Comparison of ENCODE assay signal across 24 cellular contexts in the genomic region with DNA sequence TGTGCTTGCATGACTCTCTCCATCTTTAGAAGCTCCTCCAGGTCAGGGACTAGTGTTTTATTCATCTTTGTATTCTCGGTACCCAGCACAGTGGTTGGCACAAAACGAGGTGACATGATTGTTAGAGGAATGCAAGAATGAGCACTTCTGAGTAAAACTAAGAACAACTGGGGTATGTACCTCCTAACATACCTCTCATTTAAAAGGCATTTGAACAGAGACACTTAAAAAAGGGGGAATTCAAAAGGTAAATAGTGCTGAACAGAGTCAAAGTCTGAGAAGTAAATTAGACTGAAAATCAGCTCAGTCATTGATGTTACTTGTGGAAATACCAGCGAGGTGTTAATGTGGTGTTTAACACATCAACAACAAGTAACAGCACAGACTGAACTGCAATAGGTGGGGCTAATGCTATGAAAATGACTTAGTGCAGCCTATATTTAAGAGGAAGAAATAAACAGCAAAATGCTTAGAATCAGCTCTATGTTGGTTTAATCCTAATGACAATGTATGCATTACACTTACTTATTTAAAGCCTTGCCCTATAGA.
"Had no signal": no experiment of that assay in that cellular context is flagged by ENCODE, and none has a peak within 500 bp of the region (broad histone marks: within the 10 kb centered on the region; RNA-seq: fewer than 3 reads in every experiment).

No MANE protein-coding gene starts in this region.

- H3K9ac ChIP-seq: neural progenitor cell, parathyroid adenoma had no signal

- H3K4me2 ChIP-seq: neural progenitor cell had no signal

- H3K36me3 ChIP-seq: esophagus squamous epithelium, lower lobe of right lung, neural progenitor cell, right lobe of liver, suprapubic skin, transverse colon, vagina had no signal

- DNase-seq: effector memory CD8-positive, alpha-beta T cell; erythroblast; esophagus squamous epithelium; foreskin melanocyte; hypothalamus; immature natural killer cell; islet precursor cell; kidney glomerular epithelial cell; left colon; left ventricle myocardium superior; lower lobe of right lung; right lobe of liver; small intestine; stimulated activated CD4-positive, alpha-beta T cell treated with anti-CD3 and anti-CD28 coated beads, Interleukin-15, amount 100 ng/mL, for 24 hours; stimulated activated CD4-positive, alpha-beta T cell treated with anti-CD3 and anti-CD28 coated beads, Interleukin-2, amount 100 ng/mL, for 48 hours; stimulated activated naive CD4-positive, alpha-beta T cell; stimulated activated naive CD8-positive, alpha-beta T cell treated with anti-CD3 and anti-CD28 coated beads, Interleukin-15, amount 100 ng/mL, for 72 hours; transverse colon had no signal

- H3K9me3 ChIP-seq: esophagus squamous epithelium, lower lobe of right lung, right lobe of liver, suprapubic skin, transverse colon, vagina had no signal

- H3K79me2 ChIP-seq: parathyroid adenoma had no signal

- H3K4me1 ChIP-seq: esophagus squamous epithelium, neural progenitor cell, parathyroid adenoma, right lobe of liver, suprapubic skin had no signal

- ATAC-seq: effector memory CD8-positive, alpha-beta T cell; left colon; left ventricle myocardium superior; right lobe of liver; stimulated activated naive CD8-positive, alpha-beta T cell treated with anti-CD3 and anti-CD28 coated beads, Interleukin-15, amount 100 ng/mL, for 72 hours had no signal

- FAIRE-seq: endometrium, small intestine had no signal

- H3K27me3 ChIP-seq: esophagus squamous epithelium, neural progenitor cell, right lobe of liver, suprapubic skin, transverse colon, vagina had no signal

- H2AFZ ChIP-seq: neural progenitor cell, parathyroid adenoma had no signal

- H3K27ac ChIP-seq: coronary artery, esophagus squamous epithelium, lower lobe of right lung, neural progenitor cell, parathyroid adenoma, right lobe of liver, suprapubic skin, transverse colon, vagina had no signal

- H3K4me3 ChIP-seq: coronary artery, esophagus squamous epithelium, lower lobe of right lung, neural progenitor cell, right lobe of liver, suprapubic skin, transverse colon, vagina had no signal
